ENCODE assay signal across 16 cellular contexts in the genomic region with DNA sequence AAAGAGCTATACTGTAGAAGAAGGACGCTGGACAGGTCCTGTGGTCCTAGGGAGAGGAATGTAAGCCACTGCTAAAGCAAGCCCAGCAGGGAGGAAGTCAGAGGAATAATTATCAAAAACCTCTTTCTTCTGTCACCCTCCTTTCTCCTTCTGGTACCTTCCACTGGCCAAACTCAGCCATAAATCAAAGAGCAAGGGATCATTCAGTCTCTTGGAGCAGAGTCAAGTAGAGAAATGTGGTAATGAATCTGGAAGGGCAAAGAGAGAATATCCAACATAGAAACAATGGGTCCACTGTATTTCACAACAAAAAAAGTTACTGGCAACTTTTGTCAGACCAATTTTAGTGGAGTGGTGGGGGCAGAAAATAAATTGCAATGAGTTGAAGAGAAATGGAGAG. TPM values are rescaled to one million over a fixed set of nuclear protein-coding genes. Genes with fewer than 3 reads are reported as not detected.
DNase-seq lines count a peak whose midpoint lies in the region.
"Had no signal": no experiment of that assay in that cellular context is flagged by ENCODE, and none has a peak within 500 bp of the region (broad histone marks: within the 10 kb centered on the region; RNA-seq: fewer than 3 reads in every experiment).

No MANE protein-coding gene starts in this region.

- DNase-seq in COLO829 (ENCODE audit: low spot score) (peak; percentile 71), RPMI7951 (ENCODE audit: low read depth) (peak; percentile 23), iPS-NIHi7 (ENCODE audit: extremely low spot score) (peak; percentile 10), pons (ENCODE audit: low spot score) (peak; percentile 38), DMS153 (lab: John Stamatoyannopoulos, UW) (no peak), MG63 (no peak), cerebellar cortex (ENCODE audit: low spot score) (no peak)
- DNase-seq: AML-193; CD4-positive, alpha-beta T cell; DMS79 treated with DMSO at 0.1 percent for 48 hours; GF-D8 had no signal

- H3K27me3 ChIP-seq in MG63: no peaks in the 10 kb centered on the region

- H3K9me3 ChIP-seq in MG63: no peaks in the 10 kb centered on the region
- H3K9me3 ChIP-seq: A549, HAP-1 had no signal

- no peaks in the 10 kb centered on the region for H3K36me3 ChIP-seq in MG63
- H3K36me3 ChIP-seq: HAP-1 had no signal

- H3K4me3 ChIP-seq in MG63: no peak overlapping the region
- H3K4me3 ChIP-seq: A549, HAP-1, K562 had no signal

RNA-seq across cellular contexts. Expression of a gene that starts 33.5 kb away (rescaled TPM):
- total RNA-seq in RPMI7951 (2014; rRNA removed; shearing (Covaris generic)): not detected in 2 replicates
- total RNA-seq in MG63 (2014; rRNA removed; shearing (Covaris generic); ENCODE audit: low replicate concordance): 0.10 TPM in 1 of 2 replicates, not detected in the other
- total RNA-seq: CD4-positive, alpha-beta T cell; H4; HT-29; K562 had no signal

RNA-seq across cellular contexts. Expression of a gene that starts 35.0 kb away (rescaled TPM):
- 0.78 and 2.6 TPM in 2 replicates for total RNA-seq in RPMI7951 (2014; rRNA removed; shearing (Covaris generic))
- 0.35 and 0.40 TPM in 2 replicates for total RNA-seq in MG63 (2014; rRNA removed; shearing (Covaris generic); ENCODE audit: low replicate concordance)

Comparison
In these comparisons a context has a peak if more than half of its experiments do, and no peak if none do; other contexts are left out.
1. DNase-seq: peak in COLO829 (single experiment), RPMI7951 (single experiment), iPS-NIHi7 (single experiment) and pons (single experiment); none in DMS153 (single experiment), MG63 (single experiment) and cerebellar cortex (single experiment).